In the genomic region with DNA sequence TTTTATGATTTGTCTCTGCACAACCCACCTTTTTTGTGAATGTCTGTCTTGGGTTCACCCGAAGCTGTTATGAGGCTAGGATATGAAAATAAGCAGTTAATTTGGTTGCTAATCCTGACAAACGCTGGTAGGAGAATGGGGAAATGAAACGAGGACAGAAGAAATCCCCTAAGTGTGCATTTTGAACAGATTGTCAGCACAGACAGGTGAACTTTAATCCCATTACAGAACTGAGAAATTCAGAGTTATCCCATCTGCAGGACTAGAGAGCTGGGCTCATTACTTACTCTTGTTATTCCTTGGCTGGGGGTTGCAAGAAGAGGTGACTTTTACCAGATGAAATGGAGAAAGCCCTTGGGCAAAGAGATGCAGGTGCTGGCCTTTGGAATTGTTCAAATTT, we compare ENCODE assay signal across 16 cellular contexts.
DNase-seq lines count a peak whose midpoint lies in the region; ATAC-seq and TF ChIP-seq lines count a peak whose summit lies in the region.
"Had no signal": no experiment of that assay in that cellular context is flagged by ENCODE, and none has a peak within 500 bp of the region (broad histone marks: within the 10 kb centered on the region; RNA-seq: fewer than 3 reads in every experiment).

No MANE protein-coding gene starts in this region.

- TF ChIP-seq POLR2A in suprapubic skin (IDR thresholded peaks at IDR 0.05), result no peak

- H3K9me3 ChIP-seq in suprapubic skin, result peaks cover 2% of the 10 kb centered on the region

- H3K27ac Mint-ChIP-seq in osteocyte (ENCODE audit: unreplicated experiment), result no peak overlapping the region

- no peaks in the 10 kb centered on the region for H3K4me1 ChIP-seq in suprapubic skin
- H3K4me1 ChIP-seq: left lung, parathyroid adenoma had no signal

- no peak for TF ChIP-seq CTCF in osteocyte (IDR thresholded peaks at IDR 0.05)
- TF ChIP-seq CTCF in suprapubic skin (IDR thresholded peaks at IDR 0.05), result no peak

- no peak overlapping the region for H3K4me3 ChIP-seq in suprapubic skin
- H3K4me3 ChIP-seq: left lung had no signal

- WGBS in suprapubic skin, result 54% methylated on average over 3 of the region's 3 CpGs

- no peak overlapping the region for H3K27ac ChIP-seq in suprapubic skin
- H3K27ac ChIP-seq: left lung, parathyroid adenoma had no signal

- DNase-seq in NOMO-1 treated with DMSO at 0.1 percent for 48 hours (lab: John Stamatoyannopoulos, UW; ENCODE audit: unreplicated experiment) (peak; percentile 6), NOMO-1 treated with dmso at 0.1 percent for 144 hours (lab: John Stamatoyannopoulos, UW; ENCODE audit: unreplicated experiment) (no peak), osteocyte (ENCODE audit: extremely low spot score, unreplicated experiment) (no peak), suprapubic skin (ENCODE audit: low spot score in 2 of 2) (no peak), NCI-H510A treated with DMSO at 0.1 percent for 48 hours (lab: John Stamatoyannopoulos, UW) (no peak)
- DNase-seq in activated CD4-positive, CD25-positive, alpha-beta regulatory T cell (lab: John Stamatoyannopoulos, UW), result no peak
- DNase-seq: 8988T, activated gamma-delta T cell treated with Interleukin-2 at 50 U/mL for 16 hours, DMS79, foreskin melanocyte, left lung, PC-3, trophoblast cell had no signal

- H3K27me3 ChIP-seq in suprapubic skin, result no peaks in the 10 kb centered on the region
- H3K27me3 ChIP-seq: left lung had no signal

- no peaks in the 10 kb centered on the region for H3K4me1 Mint-ChIP-seq in osteocyte (ENCODE audit: unreplicated experiment)

- ATAC-seq in HG02610 (IDR thresholded peaks at IDR 0.05; ENCODE audit: unreplicated experiment) (peak; percentile 89), HG03378 (IDR thresholded peaks at IDR 0.05; ENCODE audit: unreplicated experiment) (peak; percentile 87)
- ATAC-seq: left lung, PC-3 had no signal

- no peak for TF ChIP-seq EP300 in suprapubic skin (IDR thresholded peaks at IDR 0.05)

- no peaks in the 10 kb centered on the region for H3K9me3 Mint-ChIP-seq in osteocyte (ENCODE audit: unreplicated experiment)

- H3K36me3 ChIP-seq in suprapubic skin, result no peaks in the 10 kb centered on the region
- H3K36me3 ChIP-seq: left lung had no signal

- H3K36me3 Mint-ChIP-seq in osteocyte (ENCODE audit: unreplicated experiment), result no peaks in the 10 kb centered on the region

- H3K27me3 Mint-ChIP-seq in osteocyte (ENCODE audit: unreplicated experiment), result peaks cover 3% of the 10 kb centered on the region

- no peak overlapping the region for H3K4me3 Mint-ChIP-seq in osteocyte (ENCODE audit: unreplicated experiment)
